In genomic region chr15:42736178-42736792, GRCh38 we compare ENCODE assay signal across 8 cellular contexts. TPM values are rescaled to one million over a fixed set of nuclear protein-coding genes. Genes with fewer than 3 reads are reported as not detected.
DNase-seq lines count a peak whose midpoint lies in the region; ATAC-seq, FAIRE-seq and TF ChIP-seq lines count a peak whose summit lies in the region.

No MANE protein-coding gene starts in this region.

- H2AFZ ChIP-seq in KMS-11 (ENCODE audit: low read depth), result peak overlapping the region; percentile 89

- H4K20me1 ChIP-seq in KMS-11 (ENCODE audit: insufficient read depth), result no peaks in the 10 kb centered on the region

- H3K4me1 ChIP-seq in KMS-11 (ENCODE audit: low read depth, poor library complexity, severe bottlenecking) (peaks cover 7% of the 10 kb centered on the region), iPS DF 6.9 (ENCODE audit: control insufficient read depth, insufficient read depth, low read length) (no peaks in the 10 kb centered on the region), small intestine (ENCODE audit: control insufficient read depth in 2 of 2, insufficient read depth in 1 of 2, low read depth in 1 of 2, low read length in 1 of 2) (peaks cover 0 to 2% of the 10 kb centered on the region in 2 donors)

- H3K4me3 Mint-ChIP-seq in activated naive CD8-positive, alpha-beta T cell treated with anti-CD3 and anti-CD28 coated beads for 36 hours, result peak overlapping the region; percentile 71

- H3K36me3 ChIP-seq in KMS-11 (ENCODE audit: insufficient read depth), result no peaks in the 10 kb centered on the region
- peaks cover 14% of the 10 kb centered on the region; the same call in 1 of the 2 replicates for H3K36me3 ChIP-seq in iPS DF 6.9 (ENCODE audit: control insufficient read depth, insufficient read depth, low read length)
- peaks cover 2 to 3% of the 10 kb centered on the region in 2 donors for H3K36me3 ChIP-seq in small intestine (ENCODE audit: control insufficient read depth in 2 of 2, insufficient read depth in 2 of 2, low read length in 2 of 2)

- H3K27me3 ChIP-seq in KMS-11 (ENCODE audit: insufficient read depth, low read depth) (no peaks in the 10 kb centered on the region), iPS DF 6.9 (ENCODE audit: control insufficient read depth, insufficient read depth, low read length) (no peaks in the 10 kb centered on the region), small intestine (ENCODE audit: control insufficient read depth in 2 of 2, insufficient read depth in 2 of 2, low read length in 2 of 2) (no peaks in the 10 kb centered on the region)

- no peak overlapping the region for H3K4me3 ChIP-seq in KMS-11 (IDR thresholded peaks at IDR 0.05; ENCODE audit: insufficient read depth, low read depth, low read length)
- H3K4me3 ChIP-seq in iPS DF 6.9 (ENCODE audit: low read length), result peak overlapping the region; percentile 62
- peak overlapping the region; percentile 84 to 91 for H3K4me3 ChIP-seq in small intestine (ENCODE audit: low read depth in 1 of 2, low read length in 2 of 2)

- no peak for FAIRE-seq in small intestine (lab: Jason Lieb, UNC)

- H3K27ac ChIP-seq in KMS-11 (no peak overlapping the region), iPS DF 6.9 (ENCODE audit: low read length) (no peak overlapping the region), small intestine (ENCODE audit: low read depth in 1 of 2, low read length in 1 of 2) (peak overlapping the region; percentile 63 to 87)

- peak; percentile 72 for DNase-seq in D341Med (ENCODE audit: low spot score)
- peak; percentile 30 for DNase-seq in activated naive CD8-positive, alpha-beta T cell treated with anti-CD3 and anti-CD28 coated beads for 36 hours
- no peak for DNase-seq in iPS DF 6.9 (ENCODE audit: low read depth, low spot score)
- DNase-seq in small intestine, result no peak
- DNase-seq in LoVo (ENCODE audit: low spot score), result no peak
- no peak for DNase-seq in inferior parietal cortex (ENCODE audit: extremely low spot score)

- H3K9me3 Mint-ChIP-seq in activated naive CD8-positive, alpha-beta T cell treated with anti-CD3 and anti-CD28 coated beads for 36 hours, result no peaks in the 10 kb centered on the region

- H3K36me3 Mint-ChIP-seq in activated naive CD8-positive, alpha-beta T cell treated with anti-CD3 and anti-CD28 coated beads for 36 hours, result peaks cover 6% of the 10 kb centered on the region

- TF ChIP-seq CTCF in KMS-11 (conservative IDR thresholded peaks at IDR 0.05; ENCODE audit: low read depth, low read length), result no peak

- peaks cover 16% of the 10 kb centered on the region for H3K4me1 Mint-ChIP-seq in activated naive CD8-positive, alpha-beta T cell treated with anti-CD3 and anti-CD28 coated beads for 36 hours

- H3K79me2 ChIP-seq in KMS-11 (ENCODE audit: insufficient read depth, low read depth), result no peaks in the 10 kb centered on the region

- WGBS in iPS DF 6.9 (ENCODE audit: insufficient coverage, insufficient read length), result no CpG with 5 or more reads among the region's 55 CpGs
- 2 to 3% (median 2%) methylated on average over 31 to 55 of the region's 55 CpGs for WGBS in small intestine, 3 donors

- H3K27me3 Mint-ChIP-seq in activated naive CD8-positive, alpha-beta T cell treated with anti-CD3 and anti-CD28 coated beads for 36 hours, result no peaks in the 10 kb centered on the region

- H3K4me2 ChIP-seq in KMS-11, result peak overlapping the region; percentile 76

- peak; percentile 20 for ATAC-seq in GM21423 (IDR thresholded peaks at IDR 0.05; ENCODE audit: unreplicated experiment)

- H3K9me3 ChIP-seq in iPS DF 6.9 (ENCODE audit: control insufficient read depth, insufficient read depth, low read length) (no peaks in the 10 kb centered on the region), small intestine (ENCODE audit: control insufficient read depth, low read depth) (no peaks in the 10 kb centered on the region)

- H3K9ac ChIP-seq in KMS-11, result peak overlapping the region; percentile 63; the same call in 1 of the 2 replicates

- no peak overlapping the region for H3K27ac Mint-ChIP-seq in activated naive CD8-positive, alpha-beta T cell treated with anti-CD3 and anti-CD28 coated beads for 36 hours

RNA-seq across cellular contexts. Expression of gene CDAN1, which starts 0.6 kb away (rescaled TPM):
- total RNA-seq in activated naive CD8-positive, alpha-beta T cell treated with anti-CD3 and anti-CD28 coated beads for 36 hours, result 10 to 100 TPM; 14.3 to 17.9 TPM
- 1 to 10 TPM; 3.1 to 6.0 (median 5.7) TPM for polyA plus RNA-seq in small intestine

Comparison
In these comparisons a context has a peak if more than half of its experiments do, and no peak if none do; other contexts are left out.
1. DNase-seq: peak in D341Med (single experiment) and activated naive CD8-positive, alpha-beta T cell treated with anti-CD3 and anti-CD28 coated beads for 36 hours (single experiment); none in iPS DF 6.9 (single experiment), small intestine (single experiment), LoVo (single experiment) and inferior parietal cortex (single experiment).
2. H3K27ac ChIP-seq: peak in small intestine (2 of 2); none in KMS-11 (single experiment) and iPS DF 6.9 (single experiment).